Comparison of ENCODE assay signal across 22 cellular contexts in genomic region chr3:105938826-105939225, GRCh38.
DNase-seq lines count a peak whose midpoint lies in the region; ATAC-seq and TF ChIP-seq lines count a peak whose summit lies in the region.
"Had no signal": no experiment of that assay in that cellular context is flagged by ENCODE, and none has a peak within 500 bp of the region (broad histone marks: within the 10 kb centered on the region; RNA-seq: fewer than 3 reads in every experiment).

No MANE protein-coding gene starts in this region.

- H3K27ac Mint-ChIP-seq in osteocyte (ENCODE audit: unreplicated experiment): peak overlapping the region; percentile 23
- no peak overlapping the region for H3K27ac Mint-ChIP-seq in CD4-positive, alpha-beta T cell
- H3K27ac Mint-ChIP-seq: activated CD4-positive, alpha-beta T cell treated with anti-CD3 and anti-CD28 coated beads for 36 hours; activated CD8-positive, alpha-beta T cell treated with anti-CD3 and anti-CD28 coated beads, Interleukin-2, amount 10 ng/mL, durations not matched to agents 7 days and 5 days; activated naive CD4-positive, alpha-beta T cell treated with anti-CD3 and anti-CD28 coated beads, Interleukin-2, amount 50 U/mL, for 72 hours had no signal

- no peaks in the 10 kb centered on the region for H3K36me3 Mint-ChIP-seq in osteocyte (ENCODE audit: unreplicated experiment)
- H3K36me3 Mint-ChIP-seq in CD4-positive, alpha-beta T cell (ENCODE audit: low read depth): no peaks in the 10 kb centered on the region

- H3K27me3 Mint-ChIP-seq in osteocyte (ENCODE audit: unreplicated experiment): no peaks in the 10 kb centered on the region
- no peaks in the 10 kb centered on the region for H3K27me3 Mint-ChIP-seq in CD4-positive, alpha-beta T cell
- H3K27me3 Mint-ChIP-seq: activated CD4-positive, alpha-beta T cell treated with anti-CD3 and anti-CD28 coated beads for 36 hours had no signal

- H3K27me3 ChIP-seq in CD4-positive, alpha-beta T cell (ENCODE audit: control insufficient read depth, insufficient read depth, low read length): no peaks in the 10 kb centered on the region
- H3K27me3 ChIP-seq: esophagus squamous epithelium, gastroesophageal sphincter, vagina had no signal

- peak; percentile 78 for DNase-seq in DMS 273 (lab: John Stamatoyannopoulos, UW; ENCODE audit: unreplicated experiment)
- no peak for DNase-seq in DMS 273 treated with DMSO at 0.1 percent for 48 hours (lab: John Stamatoyannopoulos, UW)
- DNase-seq in NCI-H446 treated with DMSO at 0.1 percent for 48 hours (lab: John Stamatoyannopoulos, UW): peak; percentile 42
- peak; percentile 75 for DNase-seq in cerebellar cortex (ENCODE audit: low spot score)
- DNase-seq in osteocyte (ENCODE audit: extremely low spot score, unreplicated experiment): no peak
- no peak for DNase-seq in NCI-H526 (lab: John Stamatoyannopoulos, UW)
- DNase-seq in CD4-positive, alpha-beta T cell: no peak
- DNase-seq in stimulated activated CD4-positive, alpha-beta T cell treated with anti-CD3 and anti-CD28 coated beads, Interleukin-4, amount 100 ng/mL, for 1 hour: no peak
- DNase-seq: activated CD4-positive, alpha-beta T cell treated with anti-CD3 and anti-CD28 coated beads for 36 hours; activated CD8-positive, alpha-beta T cell treated with anti-CD3 and anti-CD28 coated beads, Interleukin-2, amount 10 ng/mL, durations not matched to agents 7 days and 5 days; esophagus squamous epithelium; H7; kidney; mucosa of descending colon; NCI-H2029; NCI-H2227 treated with DMSO at 0.1 percent for 48 hours; stimulated activated naive CD8-positive, alpha-beta T cell treated with anti-CD3 and anti-CD28 coated beads, Interleukin-15, Interleukin-2, amounts not matched to agents 100 U/mL and 50 U/mL, for 24 hours had no signal

- ATAC-seq in CD4-positive, alpha-beta T cell (ENCODE audit: poor library complexity): no peak
- ATAC-seq: activated CD4-positive, alpha-beta T cell treated with anti-CD3 and anti-CD28 coated beads for 36 hours; activated CD8-positive, alpha-beta T cell treated with anti-CD3 and anti-CD28 coated beads, Interleukin-2, amount 10 ng/mL, durations not matched to agents 7 days and 5 days; activated naive CD4-positive, alpha-beta T cell treated with anti-CD3 and anti-CD28 coated beads, Interleukin-2, amount 50 U/mL, for 72 hours; gastroesophageal sphincter; stimulated activated naive CD8-positive, alpha-beta T cell treated with anti-CD3 and anti-CD28 coated beads, Interleukin-15, Interleukin-2, amounts not matched to agents 100 U/mL and 50 U/mL, for 24 hours had no signal

- H3K27ac ChIP-seq in CD4-positive, alpha-beta T cell (ENCODE audit: low read depth, low read length): no peak overlapping the region
- H3K27ac ChIP-seq: 22Rv1, esophagus squamous epithelium, gastroesophageal sphincter, parathyroid adenoma, vagina had no signal

- intact Hi-C loops in CD4-positive, alpha-beta T cell (cut with DNase I, micrococcal nuclease): no loop called here

- H3K9me3 ChIP-seq in CD4-positive, alpha-beta T cell (ENCODE audit: control insufficient read depth, low read length): no peaks in the 10 kb centered on the region
- H3K9me3 ChIP-seq: esophagus squamous epithelium, gastroesophageal sphincter, mucosa of descending colon, vagina had no signal

- H3K9me3 Mint-ChIP-seq in osteocyte (ENCODE audit: unreplicated experiment): peaks cover 4% of the 10 kb centered on the region
- H3K9me3 Mint-ChIP-seq in CD4-positive, alpha-beta T cell: peaks cover 2% of the 10 kb centered on the region

- CTCF ChIA-PET in CD4-positive, alpha-beta T cell (lab: Charles Lee): no interaction called here

- no peak overlapping the region for H3K4me3 Mint-ChIP-seq in osteocyte (ENCODE audit: unreplicated experiment)
- no peak overlapping the region for H3K4me3 Mint-ChIP-seq in CD4-positive, alpha-beta T cell
- H3K4me3 Mint-ChIP-seq: activated CD4-positive, alpha-beta T cell treated with anti-CD3 and anti-CD28 coated beads for 36 hours; activated CD8-positive, alpha-beta T cell treated with anti-CD3 and anti-CD28 coated beads, Interleukin-2, amount 10 ng/mL, durations not matched to agents 7 days and 5 days had no signal

- H3K4me1 Mint-ChIP-seq in osteocyte (ENCODE audit: unreplicated experiment): peaks cover 20% of the 10 kb centered on the region
- no peaks in the 10 kb centered on the region for H3K4me1 Mint-ChIP-seq in CD4-positive, alpha-beta T cell (ENCODE audit: low read depth)

- no peak for TF ChIP-seq CTCF in osteocyte (IDR thresholded peaks at IDR 0.05)
- TF ChIP-seq CTCF in CD4-positive, alpha-beta T cell (IDR thresholded peaks at IDR 0.05): no peak

- POLR2A ChIA-PET in CD4-positive, alpha-beta T cell (lab: Charles Lee): no interaction called here

Comparison
In these comparisons a context has a peak if more than half of its experiments do, and no peak if none do; other contexts are left out.
1. DNase-seq: peak in DMS 273 (single experiment), NCI-H446 treated with DMSO at 0.1 percent for 48 hours (single experiment) and cerebellar cortex (single experiment); none in DMS 273 treated with DMSO at 0.1 percent for 48 hours (single experiment), osteocyte (single experiment), NCI-H526 (0 of 2), CD4-positive, alpha-beta T cell (0 of 10) and stimulated activated CD4-positive, alpha-beta T cell treated with anti-CD3 and anti-CD28 coated beads, Interleukin-4, amount 100 ng/mL, for 1 hour (single experiment).